In genomic region chr16:3938843-3939624, GRCh38 we compare ENCODE assay signal across 8 cellular contexts.
DNase-seq lines count a peak whose midpoint lies in the region; ATAC-seq lines count a peak whose summit lies in the region.

No MANE protein-coding gene starts in this region.

- DNase-seq in ELR (ENCODE audit: low read depth) (peak; percentile 86), LoVo (ENCODE audit: low spot score) (peak; percentile 49), cerebellar cortex (ENCODE audit: low spot score) (peak; percentile 41), left kidney (ENCODE audit: low read depth, low spot score) (peak; percentile 86)
- peak; percentile 70 for DNase-seq in stimulated activated CD4-positive, alpha-beta T cell treated with anti-CD3 and anti-CD28 coated beads, Interleukin-4, amount 100 ng/mL, for 1 hour

- ATAC-seq in activated CD4-positive, CD25-positive, alpha-beta regulatory T cell treated with anti-CD3 and anti-CD28 coated beads, Interleukin-2, amount 50 U/mL, for 24 hours: peak; percentile 79 to 81
- ATAC-seq in HG02588 (IDR thresholded peaks at IDR 0.05; ENCODE audit: unreplicated experiment): no peak
- no peak for ATAC-seq in HG03565 (IDR thresholded peaks at IDR 0.05; ENCODE audit: unreplicated experiment)

Comparison
In these comparisons a context has a peak if more than half of its experiments do, and no peak if none do; other contexts are left out.
1. ATAC-seq: peak in activated CD4-positive, CD25-positive, alpha-beta regulatory T cell treated with anti-CD3 and anti-CD28 coated beads, Interleukin-2, amount 50 U/mL, for 24 hours (2 of 2); none in HG02588 (single experiment) and HG03565 (single experiment).
2. Peak in every context shown above with its lines, with median percentiles within 50 percentile points of each other: DNase-seq.